Comparison of ENCODE assay signal across 31 cellular contexts in the genomic region with DNA sequence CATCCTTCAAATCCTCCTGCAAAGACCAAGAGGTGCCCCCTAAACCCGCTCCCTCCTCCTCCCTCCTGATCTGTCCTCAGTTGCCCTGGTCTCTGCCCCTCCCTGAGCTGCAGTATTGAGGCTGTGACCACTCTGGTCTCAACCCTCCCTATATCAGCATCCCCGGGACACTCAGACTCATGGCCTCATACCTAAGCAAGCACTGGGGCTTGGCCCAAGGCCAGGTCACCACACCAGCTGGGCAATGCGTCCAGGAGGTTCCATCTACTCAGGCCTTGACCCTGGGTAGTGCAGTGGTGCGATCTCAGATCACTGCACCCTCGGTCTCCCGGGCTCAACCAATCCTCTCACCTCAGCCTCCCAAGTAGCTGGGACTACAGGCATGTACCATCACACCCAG. TPM values are rescaled to one million over a fixed set of nuclear protein-coding genes. Genes with fewer than 3 reads are reported as not detected.
"Had no signal": no experiment of that assay in that cellular context is flagged by ENCODE, and none has a peak within 500 bp of the region (broad histone marks: within the 10 kb centered on the region; RNA-seq: fewer than 3 reads in every experiment).

No MANE protein-coding gene starts in this region.

- H3K27me3 Mint-ChIP-seq: activated CD4-positive, alpha-beta T cell treated with anti-CD3 and anti-CD28 coated beads, Interleukin-2, amount 10 ng/mL, durations not matched to agents 7 days and 5 days; brain; central memory CD8-positive, alpha-beta T cell had no signal

- H3K36me3 Mint-ChIP-seq: activated naive CD4-positive, alpha-beta T cell treated with anti-CD3 and anti-CD28 coated beads, Interleukin-2, amount 10 ng/mL, durations not matched to agents 7 days and 5 days; activated naive CD4-positive, alpha-beta T cell treated with anti-CD3 and anti-CD28 coated beads, Interleukin-2, amount 50 U/mL, for 72 hours; activated naive CD8-positive, alpha-beta T cell treated with anti-CD3 and anti-CD28 coated beads, Interleukin-2, amount 10 ng/mL, durations not matched to agents 7 days and 5 days; brain had no signal

- H3K9me3 Mint-ChIP-seq: activated CD4-positive, alpha-beta memory T cell treated with anti-CD3 and anti-CD28 coated beads, Interleukin-2, amount 10 ng/mL, durations not matched to agents 7 days and 5 days; activated CD4-positive, alpha-beta T cell treated with anti-CD3 and anti-CD28 coated beads, Interleukin-2, amount 10 ng/mL, durations not matched to agents 7 days and 5 days; activated naive CD4-positive, alpha-beta T cell treated with anti-CD3 and anti-CD28 coated beads, Interleukin-2, amount 10 ng/mL, durations not matched to agents 7 days and 5 days; activated naive CD4-positive, alpha-beta T cell treated with anti-CD3 and anti-CD28 coated beads, Interleukin-2, amount 50 U/mL, for 72 hours; activated naive CD8-positive, alpha-beta T cell treated with anti-CD3 and anti-CD28 coated beads, Interleukin-2, amount 10 ng/mL, durations not matched to agents 7 days and 5 days; activated T-cell treated with anti-CD3 and anti-CD28 coated beads, Interleukin-2, amount 50 U/mL, for 24 hours; activated T-cell treated with anti-CD3 and anti-CD28 coated beads, Interleukin-2, amount 50 U/mL, for 72 hours; central memory CD8-positive, alpha-beta T cell; dendritic cell treated with granulocyte-macrophage colony-stimulating factor and Interleukin-4, amounts not matched to agents 40 ng/mL and 50 ng/mL, for 4 days had no signal

- H3K9me3 ChIP-seq: ascending aorta, breast epithelium, esophagus muscularis mucosa, gastrocnemius medialis had no signal

- H3K4me3 Mint-ChIP-seq: activated CD4-positive, alpha-beta memory T cell treated with anti-CD3 and anti-CD28 coated beads, Interleukin-2, amount 10 ng/mL, durations not matched to agents 7 days and 5 days; activated CD4-positive, alpha-beta T cell treated with anti-CD3 and anti-CD28 coated beads for 36 hours; activated CD4-positive, alpha-beta T cell treated with anti-CD3 and anti-CD28 coated beads, Interleukin-2, amount 10 ng/mL, durations not matched to agents 7 days and 5 days; activated naive CD4-positive, alpha-beta T cell treated with anti-CD3 and anti-CD28 coated beads, Interleukin-2, amount 10 ng/mL, durations not matched to agents 7 days and 5 days; activated naive CD8-positive, alpha-beta T cell treated with anti-CD3 and anti-CD28 coated beads, Interleukin-2, amount 10 ng/mL, durations not matched to agents 7 days and 5 days; activated T-cell treated with anti-CD3 and anti-CD28 coated beads, Interleukin-2, amount 50 U/mL, for 24 hours; activated T-cell treated with anti-CD3 and anti-CD28 coated beads, Interleukin-2, amount 50 U/mL, for 72 hours; brain; central memory CD8-positive, alpha-beta T cell; dendritic cell treated with granulocyte-macrophage colony-stimulating factor and Interleukin-4, amounts not matched to agents 40 ng/mL and 50 ng/mL, for 4 days had no signal

- H3K27ac ChIP-seq: ascending aorta, breast epithelium, cardiac muscle cell, coronary artery, dorsolateral prefrontal cortex, esophagus muscularis mucosa, foreskin keratinocyte, gastrocnemius medialis had no signal

- H3K27ac Mint-ChIP-seq: activated CD4-positive, alpha-beta memory T cell treated with anti-CD3 and anti-CD28 coated beads, Interleukin-2, amount 10 ng/mL, durations not matched to agents 7 days and 5 days; activated CD4-positive, alpha-beta T cell treated with anti-CD3 and anti-CD28 coated beads for 36 hours; activated CD4-positive, alpha-beta T cell treated with anti-CD3 and anti-CD28 coated beads, Interleukin-2, amount 10 ng/mL, durations not matched to agents 7 days and 5 days; activated naive CD4-positive, alpha-beta T cell treated with anti-CD3 and anti-CD28 coated beads, Interleukin-2, amount 10 ng/mL, durations not matched to agents 7 days and 5 days; activated naive CD4-positive, alpha-beta T cell treated with anti-CD3 and anti-CD28 coated beads, Interleukin-2, amount 50 U/mL, for 72 hours; activated naive CD8-positive, alpha-beta T cell treated with anti-CD3 and anti-CD28 coated beads, Interleukin-2, amount 10 ng/mL, durations not matched to agents 7 days and 5 days; activated T-cell treated with anti-CD3 and anti-CD28 coated beads, Interleukin-2, amount 50 U/mL, for 24 hours; activated T-cell treated with anti-CD3 and anti-CD28 coated beads, Interleukin-2, amount 50 U/mL, for 72 hours; dendritic cell treated with granulocyte-macrophage colony-stimulating factor and Interleukin-4, amounts not matched to agents 40 ng/mL and 50 ng/mL, for 4 days had no signal

- H3K4me3 ChIP-seq: ascending aorta, breast epithelium, cardiac muscle cell, coronary artery, dorsolateral prefrontal cortex, esophagus muscularis mucosa, gastrocnemius medialis had no signal

- DNase-seq: activated CD4-positive, alpha-beta memory T cell treated with anti-CD3 and anti-CD28 coated beads, Interleukin-2, amount 10 ng/mL, durations not matched to agents 7 days and 5 days; activated CD4-positive, alpha-beta T cell treated with anti-CD3 and anti-CD28 coated beads for 36 hours; activated CD4-positive, alpha-beta T cell treated with anti-CD3 and anti-CD28 coated beads, Interleukin-2, amount 10 ng/mL, durations not matched to agents 7 days and 5 days; activated CD4-positive, alpha-beta T cell treated with anti-CD3 and anti-CD28 coated beads, Interleukin-2, amount 50 U/mL, for 4 hours; activated CD4-positive, CD25-positive, alpha-beta regulatory T cell; activated CD4-positive, CD25-positive, alpha-beta regulatory T cell treated with anti-CD3 and anti-CD28 coated beads, Interleukin-2, amount 50 U/mL, for 72 hours; activated CD8-positive, alpha-beta memory T cell treated with anti-CD3 and anti-CD28 coated beads, Interleukin-2, amount 50 U/mL, for 48 hours; activated gamma-delta T cell; activated naive CD4-positive, alpha-beta T cell; activated naive CD4-positive, alpha-beta T cell treated with anti-CD3 and anti-CD28 coated beads, Interleukin-2, amount 10 ng/mL, durations not matched to agents 7 days and 5 days; activated naive CD8-positive, alpha-beta T cell treated with anti-CD3 and anti-CD28 coated beads, Interleukin-2, amount 10 ng/mL, durations not matched to agents 7 days and 5 days; activated T-cell treated with anti-CD3 and anti-CD28 coated beads for 4 hours; activated T-cell treated with anti-CD3 and anti-CD28 coated beads, Interleukin-2, amount 50 U/mL, for 24 hours; activated T-cell treated with anti-CD3 and anti-CD28 coated beads, Interleukin-2, amount 50 U/mL, for 72 hours; dorsolateral prefrontal cortex; effector memory CD4-positive, alpha-beta T cell; erythroblast; foreskin keratinocyte; gastrocnemius medialis; glutamatergic neuron; T-helper 2 cell had no signal

- ATAC-seq: activated CD4-positive, alpha-beta T cell treated with anti-CD3 and anti-CD28 coated beads for 36 hours; activated naive CD4-positive, alpha-beta T cell treated with anti-CD3 and anti-CD28 coated beads, Interleukin-2, amount 50 U/mL, for 72 hours; activated T-cell treated with anti-CD3 and anti-CD28 coated beads, Interleukin-2, amount 50 U/mL, for 72 hours; foreskin keratinocyte; gastrocnemius medialis had no signal

- H3K4me1 Mint-ChIP-seq: activated CD4-positive, alpha-beta memory T cell treated with anti-CD3 and anti-CD28 coated beads, Interleukin-2, amount 10 ng/mL, durations not matched to agents 7 days and 5 days; activated CD4-positive, alpha-beta T cell treated with anti-CD3 and anti-CD28 coated beads for 36 hours; activated CD4-positive, alpha-beta T cell treated with anti-CD3 and anti-CD28 coated beads, Interleukin-2, amount 10 ng/mL, durations not matched to agents 7 days and 5 days; activated naive CD4-positive, alpha-beta T cell treated with anti-CD3 and anti-CD28 coated beads, Interleukin-2, amount 10 ng/mL, durations not matched to agents 7 days and 5 days; activated naive CD8-positive, alpha-beta T cell treated with anti-CD3 and anti-CD28 coated beads, Interleukin-2, amount 10 ng/mL, durations not matched to agents 7 days and 5 days; central memory CD8-positive, alpha-beta T cell had no signal

- H3K27me3 ChIP-seq: ascending aorta, breast epithelium, cardiac muscle cell, dorsolateral prefrontal cortex, foreskin keratinocyte, gastrocnemius medialis had no signal

- H3K36me3 ChIP-seq: ascending aorta, breast epithelium, cardiac muscle cell, esophagus muscularis mucosa, gastrocnemius medialis had no signal

- H3K4me1 ChIP-seq: ascending aorta, breast epithelium, esophagus muscularis mucosa, foreskin keratinocyte, gastrocnemius medialis had no signal

RNA-seq across cellular contexts. Expression of gene KIF17, which starts 9.8 kb away (rescaled TPM):
- total RNA-seq: activated CD4-positive, alpha-beta memory T cell treated with anti-CD3 and anti-CD28 coated beads, Interleukin-2, amount 10 ng/mL, durations not matched to agents 7 days and 5 days; activated CD4-positive, alpha-beta T cell treated with anti-CD3 and anti-CD28 coated beads, Interleukin-2, amount 10 ng/mL, durations not matched to agents 7 days and 5 days; activated naive CD8-positive, alpha-beta T cell treated with anti-CD3 and anti-CD28 coated beads, Interleukin-2, amount 10 ng/mL, durations not matched to agents 7 days and 5 days; activated T-cell treated with anti-CD3 and anti-CD28 coated beads, Interleukin-2, amount 50 U/mL, for 72 hours; T-helper 1 cell treated with Interleukin-12 subunit alpha and Interleukin-12 subunit beta and Interleukin-4 antibody, amounts not matched to agents 30 ng/mL and 1 ng/mL, for 36 hours had no signal

RNA-seq across cellular contexts. Expression of gene SH2D5, which starts 24.4 kb away (rescaled TPM):
- total RNA-seq: activated CD4-positive, alpha-beta T cell treated with anti-CD3 and anti-CD28 coated beads, Interleukin-2, amount 10 ng/mL, durations not matched to agents 7 days and 5 days; ascending aorta had no signal
